In the genomic region with DNA sequence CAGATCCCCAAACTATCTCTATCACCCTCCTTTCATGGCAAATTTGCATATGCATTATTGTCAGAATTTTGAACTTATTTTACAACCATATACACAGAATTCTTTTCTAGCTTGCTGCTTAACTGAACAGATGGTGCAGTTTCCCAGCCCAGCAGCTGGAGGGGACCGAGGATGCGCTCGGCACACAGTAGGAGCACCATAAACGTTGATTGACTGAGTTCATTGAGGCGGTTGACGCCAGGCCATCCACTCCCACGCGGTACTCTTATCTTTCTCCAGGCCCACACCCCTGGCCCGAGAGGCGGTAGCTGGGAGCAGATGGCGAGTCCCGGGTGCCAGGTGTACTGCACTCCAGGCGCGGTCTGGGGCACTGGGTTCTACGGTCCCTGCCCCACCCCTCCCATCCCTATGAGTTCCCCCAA, we compare ENCODE assay signal across 8 cellular contexts. TPM values are rescaled to one million over a fixed set of nuclear protein-coding genes. Genes with fewer than 3 reads are reported as not detected.
DNase-seq lines count a peak whose midpoint lies in the region; ATAC-seq and TF ChIP-seq lines count a peak whose summit lies in the region.

No MANE protein-coding gene starts in this region.

- peaks cover 60% of the 10 kb centered on the region for H3K27me3 Mint-ChIP-seq in CD4-positive, CD25-positive, alpha-beta regulatory T cell

- peak overlapping the region; percentile 62 for H3K9ac ChIP-seq in fibroblast of lung (ENCODE audit: insufficient read depth, low read length)

- H3K4me1 Mint-ChIP-seq in CD4-positive, CD25-positive, alpha-beta regulatory T cell = peaks cover 0 to 17% (median 4%) of the 10 kb centered on the region in 4 donors

- intact Hi-C loops in ovary (cut with DNase I) = loop anchor here in 3 of 4 donors (5.0 to 10.0 kb wide), 6 partner anchors 242 to 1022 kb away; no protein-coding TSS in a partner anchor

- no peak for TF ChIP-seq POLR2A in ovary (IDR thresholded peaks at IDR 0.05)

- H3K4me3 Mint-ChIP-seq in CD4-positive, CD25-positive, alpha-beta regulatory T cell = peak overlapping the region; percentile 92 to 96 (median 94)

- H3K27ac Mint-ChIP-seq in CD4-positive, CD25-positive, alpha-beta regulatory T cell = no peak overlapping the region

- 1 to 4% (median 3%) methylated on average over 15 of the region's 15 CpGs for WGBS in ovary, 3 donors

- H3K9me3 Mint-ChIP-seq in CD4-positive, CD25-positive, alpha-beta regulatory T cell = peaks cover 0 to 14% (median 4%) of the 10 kb centered on the region in 7 donors

- peak overlapping the region; percentile 94 for H3K4me2 ChIP-seq in fibroblast of lung (ENCODE audit: extremely low read depth, insufficient read depth, low read length)

- no peaks in the 10 kb centered on the region for H3K36me3 ChIP-seq in CD4-positive, CD25-positive, alpha-beta regulatory T cell (ENCODE audit: control insufficient read depth, insufficient read depth, low read length)
- H3K36me3 ChIP-seq in RWPE2 (ENCODE audit: low read depth) (no peaks in the 10 kb centered on the region), fibroblast of lung (ENCODE audit: control insufficient read depth, insufficient read depth, low read length) (no peaks in the 10 kb centered on the region), ovary (no peaks in the 10 kb centered on the region)

- peak overlapping the region; percentile 93 for H2AFZ ChIP-seq in fibroblast of lung (ENCODE audit: low read length)

- peaks cover 20% of the 10 kb centered on the region for H3K27me3 ChIP-seq in CD4-positive, CD25-positive, alpha-beta regulatory T cell (ENCODE audit: control insufficient read depth, insufficient read depth, low read length)
- H3K27me3 ChIP-seq in RWPE2 (ENCODE audit: insufficient read depth, poor library complexity, severe bottlenecking) = no peaks in the 10 kb centered on the region
- H3K27me3 ChIP-seq in fibroblast of lung (ENCODE audit: control insufficient read depth, insufficient read depth, low read length) = no peaks in the 10 kb centered on the region
- no peaks in the 10 kb centered on the region for H3K27me3 ChIP-seq in ovary

- H3K27ac ChIP-seq in CD4-positive, CD25-positive, alpha-beta regulatory T cell (ENCODE audit: insufficient read depth, low read length, poor library complexity, severe bottlenecking) = no peak overlapping the region
- peak overlapping the region; percentile 83 for H3K27ac ChIP-seq in RWPE2 (ENCODE audit: poor library complexity, severe bottlenecking)
- H3K27ac ChIP-seq in fibroblast of lung (ENCODE audit: insufficient read depth, low read length) = peak overlapping the region; percentile 83
- peak overlapping the region; percentile 43 to 94 for H3K27ac ChIP-seq in ovary

- no peak for TF ChIP-seq CTCF in RWPE2 (IDR thresholded peaks at IDR 0.05; ENCODE audit: poor library complexity, severe bottlenecking)
- TF ChIP-seq CTCF in fibroblast of lung (conservative IDR thresholded peaks at IDR 0.05 in 1 of 2, IDR thresholded peaks at IDR 0.05 in 1 of 2; ENCODE audit: low read depth in 1 of 2, low read length in 2 of 2) = no peak
- peak in 1 of 3 donors; percentile 17 for TF ChIP-seq CTCF in ovary (IDR thresholded peaks at IDR 0.05)

- H3K36me3 Mint-ChIP-seq in CD4-positive, CD25-positive, alpha-beta regulatory T cell = no peaks in the 10 kb centered on the region

- H3K4me3 ChIP-seq in CD4-positive, CD25-positive, alpha-beta regulatory T cell (ENCODE audit: low read depth, low read length) = no peak overlapping the region
- H3K4me3 ChIP-seq in RWPE2 (ENCODE audit: severe bottlenecking) (peak overlapping the region; percentile 48), fibroblast of lung (replicated peaks in 1 of 4; ENCODE audit: control extremely low read depth in 1 of 4, insufficient read depth in 1 of 4, low read depth in 3 of 4, low read length in 4 of 4) (peak overlapping the region; percentile 68 to 84 (median 83)), ovary (peak overlapping the region; percentile 60)

- no peaks in the 10 kb centered on the region for H4K20me1 ChIP-seq in fibroblast of lung (ENCODE audit: control insufficient read depth, extremely low read depth, insufficient read depth, low read length)

- H3K4me1 ChIP-seq in CD4-positive, CD25-positive, alpha-beta regulatory T cell (ENCODE audit: control insufficient read depth, insufficient read depth, low read length, poor library complexity, severe bottlenecking) = peaks cover 25% of the 10 kb centered on the region
- H3K4me1 ChIP-seq in RWPE2 (ENCODE audit: insufficient read depth, poor library complexity, severe bottlenecking) (no peaks in the 10 kb centered on the region), fibroblast of lung (ENCODE audit: control insufficient read depth, extremely low read depth, insufficient read depth, low read length) (no peaks in the 10 kb centered on the region), ovary (ENCODE audit: insufficient read depth) (no peaks in the 10 kb centered on the region)

- H3K79me2 ChIP-seq in fibroblast of lung (ENCODE audit: control insufficient read depth, insufficient read depth, low read length) = no peaks in the 10 kb centered on the region

- no peak for TF ChIP-seq EP300 in ovary (IDR thresholded peaks at IDR 0.05)

- peaks cover 2 to 3% of the 10 kb centered on the region in 2 experiments for H3K9me3 ChIP-seq in CD4-positive, CD25-positive, alpha-beta regulatory T cell (ENCODE audit: control insufficient read depth in 2 of 2, low read length in 2 of 2)
- H3K9me3 ChIP-seq in RWPE2 (ENCODE audit: severe bottlenecking) (no peaks in the 10 kb centered on the region), fibroblast of lung (ENCODE audit: control insufficient read depth, insufficient read depth, low read depth, low read length) (no peaks in the 10 kb centered on the region), ovary (peaks cover 0 to 3% of the 10 kb centered on the region in 2 donors)

- DNase-seq in CD4-positive, CD25-positive, alpha-beta regulatory T cell = no peak
- no peak for DNase-seq in RWPE2 (ENCODE audit: low spot score)
- no peak for DNase-seq in fibroblast of lung (ENCODE audit: low read depth in 2 of 2)
- DNase-seq in ovary = peak in 1 of 5 donors; percentile 82
- no peak for DNase-seq in cortex of kidney (lab: John Stamatoyannopoulos, UW)
- no peak for DNase-seq in midbrain (lab: John Stamatoyannopoulos, UW)

- ATAC-seq in CD4-positive, CD25-positive, alpha-beta regulatory T cell (ENCODE audit: low read depth in 2 of 2) = no peak
- ATAC-seq in GM21723 (IDR thresholded peaks at IDR 0.05; ENCODE audit: unreplicated experiment) (peak; percentile 2), RWPE2 (ENCODE audit: low read depth) (no peak; the same call in 1 of the 3 replicates), HG03097 (IDR thresholded peaks at IDR 0.05; ENCODE audit: low FRiP score, unreplicated experiment) (no peak)

RNA-seq across cellular contexts. Expression of a gene that starts 6.8 kb away (rescaled TPM):
- total RNA-seq in CD4-positive, CD25-positive, alpha-beta regulatory T cell = 7.6 TPM
- under 1 TPM; 0.30 to 0.59 (median 0.45) TPM for polyA plus RNA-seq in CD4-positive, CD25-positive, alpha-beta regulatory T cell
- total RNA-seq in fibroblast of lung (38.1 and 41.9 TPM in 2 replicates), ovary (10 to 100 TPM; 34.4 to 78.3 (median 53.5) TPM)
- polyA plus RNA-seq in fibroblast of lung (5.1 and 6.5 TPM in 2 replicates), ovary (10 to 100 TPM; 34.0 to 82.6 TPM)
- polyA plus RNA-seq in fibroblast of lung (2012) = 8.2 and 9.9 TPM in 2 replicates
- polyA minus RNA-seq in fibroblast of lung (ENCODE audit: low replicate concordance) = 1.8 and 2.7 TPM in 2 replicates
